19 cellular contexts compared by ENCODE assay signal in genomic region chr14:93832665-93833064, GRCh38. TPM values are rescaled to one million over a fixed set of nuclear protein-coding genes. Genes with fewer than 3 reads are reported as not detected.
DNase-seq lines count a peak whose midpoint lies in the region; ATAC-seq and FAIRE-seq lines count a peak whose summit lies in the region.
"Had no signal": no experiment of that assay in that cellular context is flagged by ENCODE, and none has a peak within 500 bp of the region (broad histone marks: within the 10 kb centered on the region; RNA-seq: fewer than 3 reads in every experiment).

No MANE protein-coding gene starts in this region.

- WGBS in small intestine, 3 donors = 7 to 40% (median 19%) methylated on average over 3 of the region's 3 CpGs

- H3K27me3 ChIP-seq in small intestine (ENCODE audit: control insufficient read depth in 2 of 2, insufficient read depth in 2 of 2, low read length in 2 of 2) = no peaks in the 10 kb centered on the region

- no peaks in the 10 kb centered on the region for H3K9me3 ChIP-seq in small intestine (ENCODE audit: control insufficient read depth, low read depth)
- H3K9me3 ChIP-seq: A549, neutrophil had no signal

- no peak for FAIRE-seq in small intestine (lab: Jason Lieb, UNC)
- FAIRE-seq: A549, astrocyte, GM18507, H1, K562 had no signal

- no peak overlapping the region for H3K4me3 ChIP-seq in small intestine (ENCODE audit: low read depth in 1 of 2, low read length in 2 of 2)
- H3K4me3 ChIP-seq: A549, K562, SK-N-MC, skin epidermis had no signal

- DNase-seq in NCI-H748 (lab: John Stamatoyannopoulos, UW; ENCODE audit: unreplicated experiment) (peak; percentile 35), NCI-H748 treated with DMSO at 0.1 percent for 48 hours (lab: John Stamatoyannopoulos, UW) (no peak), NCI-H2171 (lab: John Stamatoyannopoulos, UW) (peak; percentile 96), small intestine (peak; percentile 2)
- DNase-seq: mesendoderm, NCI-H1436 had no signal

- no peak overlapping the region for H3K27ac ChIP-seq in small intestine (ENCODE audit: low read depth in 1 of 2, low read length in 1 of 2)
- H3K27ac ChIP-seq: A549, neutrophil, SK-N-MC had no signal

- ATAC-seq in esophagus mucosa (peak; percentile 39), HG03460 (IDR thresholded peaks at IDR 0.05; ENCODE audit: unreplicated experiment) (no peak), HG02852 (IDR thresholded peaks at IDR 0.05; ENCODE audit: unreplicated experiment) (no peak), HG02973 (IDR thresholded peaks at IDR 0.05; ENCODE audit: unreplicated experiment) (no peak)
- ATAC-seq: A549, K562 had no signal

- H3K4me1 ChIP-seq in small intestine (ENCODE audit: control insufficient read depth in 2 of 2, insufficient read depth in 1 of 2, low read depth in 1 of 2, low read length in 1 of 2) = no peaks in the 10 kb centered on the region
- H3K4me1 ChIP-seq: A549 had no signal

- H3K36me3 ChIP-seq in small intestine (ENCODE audit: control insufficient read depth in 2 of 2, insufficient read depth in 2 of 2, low read length in 2 of 2) = no peaks in the 10 kb centered on the region
- H3K36me3 ChIP-seq: neutrophil had no signal

RNA-seq across cellular contexts. Expression of gene PRIMA1, which starts 44.4 kb away (rescaled TPM):
- total RNA-seq in esophagus mucosa = 1.8 TPM
- polyA plus RNA-seq in small intestine = 10 to 100 TPM in 1 of 3 donors, 1 to 10 TPM in 1, under 1 TPM in 1; 0.22 to 10.4 (median 1.4) TPM
- total RNA-seq: activated T-helper 2 cell treated with anti-CD3 and anti-CD28 coated beads, Interferon-gamma antibody, Interleukin-2, Interleukin-4, amounts not matched to agents 10 μg/mL and 5 μg/mL and 100 μg/mL, durations not matched to agents 14 hours and 24 hours and 36 hours; astrocyte; K562 had no signal
- polyA plus RNA-seq: K562 had no signal
